Comparison of ENCODE assay signal across 8 cellular contexts in genomic region chr19:14472202-14472961, GRCh38. TPM values are rescaled to one million over a fixed set of nuclear protein-coding genes. Genes with fewer than 3 reads are reported as not detected.
DNase-seq lines count a peak whose midpoint lies in the region; ATAC-seq and TF ChIP-seq lines count a peak whose summit lies in the region.

No MANE protein-coding gene starts in this region.

- TF ChIP-seq EP300 in upper lobe of left lung (IDR thresholded peaks at IDR 0.05), result no peak

- peak in 1 of 4 donors; percentile 9 for TF ChIP-seq POLR2A in upper lobe of left lung (IDR thresholded peaks at IDR 0.05)

- peaks cover 21% of the 10 kb centered on the region; the same call in 1 of the 2 replicates for H4K20me1 ChIP-seq in BLaER1

- H3K4me2 ChIP-seq in BLaER1, result peak overlapping the region; percentile 95

- peaks cover 24% of the 10 kb centered on the region for H3K27me3 ChIP-seq in BLaER1
- peaks cover 19% of the 10 kb centered on the region for H3K27me3 ChIP-seq in HL-60 (ENCODE audit: insufficient read depth, poor library complexity, severe bottlenecking)
- H3K27me3 ChIP-seq in upper lobe of left lung, result peaks cover 0 to 26% (median 7%) of the 10 kb centered on the region in 4 donors

- WGBS in upper lobe of left lung, 2 donors, result 5 to 15% methylated on average over 25 to 56 of the region's 66 CpGs

- intact Hi-C loops in posterior cingulate gyrus (cut with DNase I), result loop anchor here (5.0 kb wide), 2 partner anchors 40 to 335 kb away; partner anchors contain the start of genes ASF1B and PKN1

- ATAC-seq in upper lobe of left lung (ENCODE audit: low FRiP score in 2 of 2) (peak; percentile 64 to 80), HG03025 (IDR thresholded peaks at IDR 0.05; ENCODE audit: low FRiP score, unreplicated experiment) (no peak)

- peak overlapping the region; percentile 59 for H3K9ac ChIP-seq in BLaER1

- H3K4me1 ChIP-seq in BLaER1, result peaks cover 55% of the 10 kb centered on the region
- peaks cover 39 to 58% (median 51%) of the 10 kb centered on the region in 4 donors for H3K4me1 ChIP-seq in upper lobe of left lung

- peak in 1 of 2 experiments; percentile 61 for DNase-seq in HL-60 (ENCODE audit: low read depth in 1 of 2, low spot score in 1 of 2)
- DNase-seq in RPMI8226, result peak; percentile 63
- peak; percentile 51 for DNase-seq in activated gamma-delta T cell (lab: John Stamatoyannopoulos, UW)
- peak; percentile 57 for DNase-seq in glomerular visceral epithelial cell (ENCODE audit: extremely low spot score)
- peak in 9 of 10 donors; percentile 31 to 94 (median 74) for DNase-seq in posterior cingulate gyrus
- peak; percentile 65 to 94 for DNase-seq in upper lobe of left lung

- H3K36me3 ChIP-seq in BLaER1 (peaks cover 42% of the 10 kb centered on the region), upper lobe of left lung (peaks cover 19 to 46% (median 41%) of the 10 kb centered on the region in 4 donors)

- TF ChIP-seq CTCF in HL-60 (IDR thresholded peaks at IDR 0.05; ENCODE audit: insufficient read depth, low read length), result peak; percentile 55
- peak; percentile 97 to 99 (median 98) for TF ChIP-seq CTCF in upper lobe of left lung (IDR thresholded peaks at IDR 0.05)

- H3K27ac ChIP-seq in BLaER1 (peak overlapping the region; percentile 52; the same call in 1 of the 2 replicates), HL-60 (replicated peaks) (no peak overlapping the region), upper lobe of left lung (no peak overlapping the region)

- H3K4me3 ChIP-seq in BLaER1 (peak overlapping the region; percentile 58), HL-60 (replicated peaks; ENCODE audit: insufficient read depth, low read length) (no peak overlapping the region), upper lobe of left lung (peak overlapping the region in 2 of 4 donors; percentile 27 to 30)

- H3K9me3 ChIP-seq in BLaER1 (no peaks in the 10 kb centered on the region), upper lobe of left lung (no peaks in the 10 kb centered on the region)

RNA-seq across cellular contexts. Expression of gene PTGER1, which starts 2.8 kb away (rescaled TPM):
- total RNA-seq in upper lobe of left lung, result 1 to 10 TPM in 2 of 6 donors, under 1 TPM in 1, not detected in 3; 0.59 to 3.9 (median 1.7) TPM

RNA-seq across cellular contexts. Expression of gene GIPC1, which starts 23.5 kb away (rescaled TPM):
- 100 to 1,000 TPM; 103 to 283 (median 152) TPM for total RNA-seq in upper lobe of left lung

RNA-seq across cellular contexts. Expression of gene PKN1, which starts 39.3 kb away (rescaled TPM):
- 100 to 1,000 TPM in 5 of 6 donors, 10 to 100 TPM in 1; 95.2 to 278 (median 200) TPM for total RNA-seq in upper lobe of left lung

RNA-seq across cellular contexts. Expression of gene DNAJB1, which starts 45.8 kb away (rescaled TPM):
- 100 to 1,000 TPM in 3 of 6 donors, 10 to 100 TPM in 3; 33.5 to 137 (median 101) TPM for total RNA-seq in upper lobe of left lung

RNA-seq across cellular contexts. Expression of gene DDX39A, which starts 53.2 kb away (rescaled TPM):
- 100 to 1,000 TPM in 2 of 6 donors, 10 to 100 TPM in 4; 47.6 to 189 (median 86.0) TPM for total RNA-seq in upper lobe of left lung
